Comparison of ENCODE assay signal across 8 cellular contexts in the genomic region with DNA sequence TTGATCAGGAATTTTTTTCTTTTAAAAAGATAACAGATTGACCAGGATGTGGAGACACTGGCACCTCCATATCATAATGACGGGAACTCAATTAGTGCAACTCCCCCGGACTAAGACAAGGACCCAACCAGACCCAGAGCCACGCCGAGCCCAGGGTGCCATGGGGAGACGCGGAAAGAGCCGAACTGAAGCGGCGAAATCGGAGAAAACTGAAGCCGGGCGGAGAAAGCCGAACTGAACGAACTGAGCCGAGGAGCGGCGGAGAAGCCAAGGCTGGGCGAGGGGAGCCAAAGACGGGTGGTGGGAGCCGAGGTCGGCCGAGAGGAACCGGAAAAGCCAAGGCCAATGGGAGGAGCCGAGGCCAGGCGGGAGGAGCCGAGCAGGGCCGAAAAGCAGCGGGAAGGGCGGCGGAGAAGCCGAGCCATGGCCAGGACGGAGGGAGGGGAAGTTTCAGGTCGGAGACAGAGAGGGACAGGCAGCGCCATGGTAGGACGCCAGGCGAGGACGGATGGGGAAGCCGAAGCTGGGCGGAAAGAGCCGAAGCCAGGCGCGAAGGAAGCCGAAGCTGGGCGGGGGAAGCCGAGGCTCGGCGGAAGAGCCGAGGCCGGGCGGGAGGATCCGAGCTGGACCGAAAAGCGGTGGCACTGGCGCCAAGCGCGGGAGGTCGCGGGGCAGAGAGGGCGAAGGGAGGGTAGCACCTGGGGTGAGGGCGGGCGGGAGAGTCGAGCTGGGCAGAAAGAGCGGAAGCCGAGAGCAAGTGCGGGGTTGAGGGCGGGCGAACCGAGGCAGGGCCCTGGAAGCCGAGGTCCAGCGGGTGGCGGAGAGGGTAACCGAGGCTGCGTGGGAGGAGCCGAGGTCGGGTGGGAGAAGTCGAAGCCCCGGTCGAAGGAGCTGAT. TPM values are rescaled to one million over a fixed set of nuclear protein-coding genes. Genes with fewer than 3 reads are reported as not detected.
DNase-seq lines count a peak whose midpoint lies in the region; ATAC-seq and TF ChIP-seq lines count a peak whose summit lies in the region.

No MANE protein-coding gene starts in this region.

- H3K36me3 ChIP-seq in IMR-90 (ENCODE audit: control insufficient read depth, insufficient read depth, low read length) (no peaks in the 10 kb centered on the region), mucosa of descending colon (ENCODE audit: low read depth) (no peaks in the 10 kb centered on the region)

- no peak overlapping the region for H2BK20ac ChIP-seq in IMR-90 (ENCODE audit: low read depth, low read length)

- H3K18ac ChIP-seq in IMR-90 (ENCODE audit: low read depth, low read length) = peak overlapping the region; percentile 89

- dilution Hi-C loops in IMR-90 (cut with HindIII; ENCODE audit: low sequenced_read_pairs, unreplicated experiment) = no loop called here

- no peaks in the 10 kb centered on the region for H4K20me1 ChIP-seq in IMR-90 (ENCODE audit: insufficient read depth, low read length)

- no peaks in the 10 kb centered on the region for H3K27me3 ChIP-seq in IMR-90 (ENCODE audit: control insufficient read depth, insufficient read depth, low read length)

- no peak for TF ChIP-seq RAD21 in IMR-90 (IDR thresholded peaks at IDR 0.05; ENCODE audit: low read length)

- no peaks in the 10 kb centered on the region; a peak in 1 of 4 replicates for H3K79me1 ChIP-seq in IMR-90 (ENCODE audit: low read depth in 1 of 2, low read length in 2 of 2)

- H3K4me2 ChIP-seq in IMR-90 (ENCODE audit: low read depth, low read length) = peak overlapping the region; percentile 72

- peak overlapping the region; percentile 72 for H3K23ac ChIP-seq in IMR-90 (ENCODE audit: low read depth, low read length)

- in situ Hi-C loops in IMR-90 (cut with MboI; ENCODE audit: low sequenced_read_pairs) = no loop called here

- H2AK5ac ChIP-seq in IMR-90 (ENCODE audit: low read depth, low read length) = 0 out of 2 replicates have a peak overlapping the region, but pooled peaks have one; percentile 17

- ATAC-seq in GM21528 (IDR thresholded peaks at IDR 0.05; ENCODE audit: low FRiP score, unreplicated experiment) (peak; percentile 83), IMR-90 (ENCODE audit: low read depth) (peak; percentile 95), mucosa of descending colon (peak; percentile 98)

- H3K4ac ChIP-seq in IMR-90 (ENCODE audit: low read depth, low read length) = peak overlapping the region; percentile 91

- H2BK15ac ChIP-seq in IMR-90 (ENCODE audit: low read depth, low read length) = no peak overlapping the region

- CTCF ChIA-PET in IMR-90 (lab: Yijun Ruan, JAX) = interaction anchor here (1.7 kb wide), 1 partner anchor 242 kb away, joined by 7 read pairs; no protein-coding TSS in a partner anchor

- TF ChIP-seq POLR2A in IMR-90 (IDR thresholded peaks at IDR 0.05; ENCODE audit: low read depth, low read length) = 0 out of 2 replicates have a peak, but pooled peaks have one; percentile 53

- H3K4me3 ChIP-seq in IMR-90 (ENCODE audit: insufficient read depth, low read depth, low read length) (peak overlapping the region; percentile 91), epithelial cell of esophagus (ENCODE audit: low read length) (peak overlapping the region; percentile 75), mucosa of descending colon (peak overlapping the region; percentile 43)

- POLR2A ChIA-PET in IMR-90 (lab: Charles Lee; ENCODE audit: unreplicated experiment) = no interaction called here

- H3K9me3 ChIP-seq in IMR-90 (ENCODE audit: control insufficient read depth, insufficient read depth, low read length) = peaks cover 12% of the 10 kb centered on the region
- peaks cover 12% of the 10 kb centered on the region for H3K9me3 ChIP-seq in mucosa of descending colon

- peak overlapping the region; percentile 95 for H3K27ac ChIP-seq in IMR-90 (ENCODE audit: insufficient read depth, low read length)

- H3K9me1 ChIP-seq in IMR-90 (ENCODE audit: insufficient read depth, low read length) = no peaks in the 10 kb centered on the region

- DNase-seq in DMS114 treated with DMSO at 0.1 percent for 48 hours (lab: John Stamatoyannopoulos, UW; ENCODE audit: unreplicated experiment) (peak; percentile 59), IMR-90 (peak; percentile 87), OCI-M1 (lab: John Stamatoyannopoulos, UW) (peak; percentile 94), activated T-cell treated with anti-CD3 and anti-CD28 coated beads for 4 hours (peak; percentile 79), epithelial cell of esophagus (ENCODE audit: low read depth) (peak; percentile 89), mucosa of descending colon (peak; percentile 92 to 97 (median 94))
- DNase-seq in stimulated activated CD8-positive, alpha-beta memory T cell treated with anti-CD3 and anti-CD28 coated beads, Interleukin-2, amount 100 ng/mL, for 48 hours (ENCODE audit: low read depth in 2 of 2) = peak; percentile 76 to 84

- peak overlapping the region; percentile 89 for H3K14ac ChIP-seq in IMR-90 (replicated peaks; ENCODE audit: low read depth, low read length)

- H4K91ac ChIP-seq in IMR-90 (ENCODE audit: insufficient read depth, low read depth, low read length) = peak overlapping the region; percentile 61

- peak overlapping the region; percentile 66 for H2BK120ac ChIP-seq in IMR-90 (ENCODE audit: low read depth, low read length)

- peak overlapping the region; percentile 13 to 84 for H4K8ac ChIP-seq in IMR-90 (ENCODE audit: low read depth in 2 of 2, low read length in 2 of 2)

- H4K5ac ChIP-seq in IMR-90 (ENCODE audit: low read depth, low read length) = peak overlapping the region; percentile 94

- no peaks in the 10 kb centered on the region for H3K4me1 ChIP-seq in IMR-90 (ENCODE audit: control insufficient read depth, insufficient read depth, low read length)
- H3K4me1 ChIP-seq in mucosa of descending colon (ENCODE audit: low read depth) = peaks cover 8% of the 10 kb centered on the region

- H2AFZ ChIP-seq in IMR-90 (replicated peaks; ENCODE audit: low read length, poor library complexity) = peak overlapping the region; percentile 91

- H3K56ac ChIP-seq in IMR-90 (ENCODE audit: extremely low read depth, insufficient read depth, low read length) = peak overlapping the region; percentile 63

- peak overlapping the region; percentile 93 for H3K9ac ChIP-seq in IMR-90 (ENCODE audit: low read depth, low read length)

- intact Hi-C loops in IMR-90 (cut with micrococcal nuclease) (no loop called here), mucosa of descending colon (cut with DNase I, micrococcal nuclease) (no loop called here)

- no TSS peak for BruUV-seq in IMR-90 (replicated peaks; lab: Mats Ljungman, UMichigan)

- peak overlapping the region; percentile 29 for H2AK9ac ChIP-seq in IMR-90 (replicated peaks; ENCODE audit: low read depth, low read length, poor library complexity)

- H2BK5ac ChIP-seq in IMR-90 (ENCODE audit: low read depth, low read length, poor library complexity, severe bottlenecking) = peak overlapping the region; percentile 87

- 0% methylated on average over 21 of the region's 78 CpGs; no CpG with 5 or more reads in 1 of the 2 experiments for WGBS in IMR-90 (ENCODE audit: extremely low coverage in 2 of 2, insufficient read length in 1 of 2), 2 experiments

- TF ChIP-seq CTCF in IMR-90 (conservative IDR thresholded peaks at IDR 0.05; ENCODE audit: low read depth, low read length) = no peak
- TF ChIP-seq CTCF in epithelial cell of esophagus (IDR thresholded peaks at IDR 0.05; ENCODE audit: insufficient read depth, low read depth, low read length, missing control alignments) = no peak
- TF ChIP-seq CTCF in mucosa of descending colon (IDR thresholded peaks at IDR 0.05) = no peak

TF ChIP-seq in IMR-90, 13 proteins besides CTCF, POLR2A, EP300 and RAD21 (continues in another document):
- TF ChIP-seq MXI1 (IDR thresholded peaks at IDR 0.05; ENCODE audit: borderline replicate concordance, low read depth, low read length) = no peak; the same call in 1 of the 2 replicates
- TF ChIP-seq RCOR1 (IDR thresholded peaks at IDR 0.05; ENCODE audit: insufficient replicate concordance, low read length) = no peak
- no peak for TF ChIP-seq BHLHE40 (IDR thresholded peaks at IDR 0.05; ENCODE audit: low read depth, low read length)
- TF ChIP-seq RFX5 (IDR thresholded peaks at IDR 0.05; ENCODE audit: low read depth, low read length) = no peak
- no peak for TF ChIP-seq MAZ (IDR thresholded peaks at IDR 0.05; ENCODE audit: borderline replicate concordance, low read depth, low read length)
- no peak for TF ChIP-seq SMC3 (IDR thresholded peaks at IDR 0.05; ENCODE audit: low read depth, low read length)
- no peak for TF ChIP-seq FOS (IDR thresholded peaks at IDR 0.05; ENCODE audit: low read depth, low read length)
- no peak for TF ChIP-seq CEBPB (IDR thresholded peaks at IDR 0.05; ENCODE audit: low read depth, low read length)
- no peak for TF ChIP-seq MAFK (IDR thresholded peaks at IDR 0.05; ENCODE audit: low read depth, low read length)
- TF ChIP-seq NFE2L2 (IDR thresholded peaks at IDR 0.05; ENCODE audit: low read depth, low read length) = no peak

RNA-seq across cellular contexts. Expression of gene ZNF557, which starts 29.4 kb away (rescaled TPM):
- total RNA-seq in IMR-90 (2012; rRNA removed) (16.9 and 21.1 TPM in 2 replicates), mucosa of descending colon (10 to 100 TPM in 1 of 3 donors, 1 to 10 TPM in 2; 8.5 to 10.3 (median 9.8) TPM)
- 3.4 and 3.7 TPM in 2 replicates for polyA plus RNA-seq in IMR-90 (2012; rRNA removed)
- 0.95 and 2.3 TPM in 2 replicates for polyA plus RNA-seq in IMR-90 (2012; cell fraction: cytosol; rRNA removed)
- 2.9 and 7.5 TPM in 2 replicates for polyA plus RNA-seq in IMR-90 (2012; cell fraction: nucleus; rRNA removed; ENCODE audit: low replicate concordance)

RNA-seq across cellular contexts. Expression of gene MBD3L3, which starts 40.5 kb away (rescaled TPM):
- not detected in 2 replicates for total RNA-seq in IMR-90 (2012; rRNA removed)
- not detected in 2 replicates for polyA plus RNA-seq in IMR-90 (2012; rRNA removed)
- not detected in 2 replicates for polyA plus RNA-seq in IMR-90 (2012; cell fraction: cytosol; rRNA removed)
- polyA plus RNA-seq in IMR-90 (2012; cell fraction: nucleus; rRNA removed; ENCODE audit: low replicate concordance) = not detected in 2 replicates
- total RNA-seq in mucosa of descending colon = not detected

RNA-seq across cellular contexts. Expression of gene MBD3L2, which starts 49.8 kb away (rescaled TPM):
- total RNA-seq in IMR-90 (2012; rRNA removed) (not detected in 2 replicates), mucosa of descending colon (not detected)
- polyA plus RNA-seq in IMR-90 (2012; rRNA removed) = not detected in 2 replicates
- polyA plus RNA-seq in IMR-90 (2012; cell fraction: cytosol; rRNA removed) = not detected in 2 replicates
- polyA plus RNA-seq in IMR-90 (2012; cell fraction: nucleus; rRNA removed; ENCODE audit: low replicate concordance) = not detected in 2 replicates

RNA-seq across cellular contexts. Expression of gene MBD3L4, which starts 59.0 kb away (rescaled TPM):
- total RNA-seq in IMR-90 (2012; rRNA removed) = not detected in 2 replicates
- polyA plus RNA-seq in IMR-90 (2012; rRNA removed) = not detected in 2 replicates
- not detected in 2 replicates for polyA plus RNA-seq in IMR-90 (2012; cell fraction: cytosol; rRNA removed)
- polyA plus RNA-seq in IMR-90 (2012; cell fraction: nucleus; rRNA removed; ENCODE audit: low replicate concordance) = not detected in 2 replicates
- total RNA-seq in mucosa of descending colon = not detected

Comparison
In these comparisons a context has a peak if more than half of its experiments do, and no peak if none do; other contexts are left out.
1. Peak in every context shown above with its lines: DNase-seq, ATAC-seq, H3K4me3 ChIP-seq and H3K27ac ChIP-seq.